Comparison of ENCODE assay signal across 9 cellular contexts in genomic region chr7:134534633-134535032, GRCh38. TPM values are rescaled to one million over a fixed set of nuclear protein-coding genes. Genes with fewer than 3 reads are reported as not detected.
"Had no signal": no experiment of that assay in that cellular context is flagged by ENCODE, and none has a peak within 500 bp of the region (broad histone marks: within the 10 kb centered on the region; RNA-seq: fewer than 3 reads in every experiment).

No MANE protein-coding gene starts in this region.

- FAIRE-seq: K562 had no signal

- H3K9ac ChIP-seq: GM23248 had no signal

- ATAC-seq: K562 had no signal

- H3K27ac ChIP-seq: GM23248, HL-60 had no signal

- H3K4me3 ChIP-seq: GM23248, K562 had no signal

- DNase-seq: GM23248, GOT3, H9, HCEC 1CT, IMR-90, KG1 had no signal

- H2AFZ ChIP-seq: GM23248 had no signal

RNA-seq across cellular contexts. Expression of gene AKR1B10, which starts 7.3 kb away (rescaled TPM):
- total RNA-seq: GM23248, H9, K562 had no signal
- polyA plus RNA-seq: K562 had no signal

RNA-seq across cellular contexts. Expression of gene AKR1B15, which starts 14.3 kb away (rescaled TPM):
- total RNA-seq: GM23248, H9, HT1080, IMR-90, K562 had no signal
- polyA plus RNA-seq: GM23248, IMR-90, K562 had no signal
